1 cellular context compared by ENCODE assay signal in the genomic region with DNA sequence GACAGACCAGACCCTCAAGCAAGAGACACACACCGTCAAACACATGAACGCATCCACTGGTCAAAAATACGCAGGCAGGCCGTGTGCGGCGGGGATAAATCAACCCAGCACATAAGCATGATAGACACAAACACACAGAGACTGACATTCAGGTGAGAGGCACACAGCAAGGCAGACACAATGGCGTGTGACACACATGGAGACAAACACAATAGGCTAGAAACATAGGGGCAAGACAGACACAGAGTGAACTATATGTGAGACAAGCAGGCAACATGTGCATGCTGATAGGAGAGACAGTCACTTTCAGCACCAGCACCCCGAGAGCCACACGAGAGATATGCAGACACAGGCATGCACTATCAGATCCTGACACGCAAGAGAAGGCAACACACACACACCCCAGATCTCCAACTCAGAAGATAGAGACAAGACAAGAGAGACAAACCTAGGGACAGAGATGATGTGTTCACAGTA.
A peak's percentile ranks its signal among the peaks of the same experiment; 100 is the strongest.
TF ChIP-seq lines count a peak whose summit lies in the region.

No MANE protein-coding gene starts in this region.

TF ChIP-seq in K562, 482 proteins besides CTCF, POLR2A, EP300 and RAD21 (continued from another document and continues in another):
- TF ChIP-seq ZNF408 (CRISPR knock-in tag; IDR thresholded peaks at IDR 0.05; ENCODE audit: low read depth) (no peak), HNRNPUL1 (IDR thresholded peaks at IDR 0.05; ENCODE audit: low read length) (no peak), NFIC (IDR thresholded peaks at IDR 0.05) (peak; percentile 88), MIER1 (IDR thresholded peaks at IDR 0.05; ENCODE audit: low read depth) (peak; percentile 51), TARDBP (IDR thresholded peaks at IDR 0.05) (no peak), SNAPC5 (CRISPR knock-in tag; IDR thresholded peaks at IDR 0.05) (no peak), ZNF77 (CRISPR knock-in tag; IDR thresholded peaks at IDR 0.05) (no peak), NR1H2 (CRISPR knock-in tag; IDR thresholded peaks at IDR 0.05) (no peak), CREB3 (tag; conservative IDR thresholded peaks at IDR 0.05; ENCODE audit: low read depth) (no peak), FOXK1 (CRISPR knock-in tag; IDR thresholded peaks at IDR 0.05; ENCODE audit: borderline replicate concordance) (peak; percentile 67; the same call in 1 of the 2 replicates), ZNF133 (CRISPR knock-in tag; IDR thresholded peaks at IDR 0.05) (no peak), ZC3H11A (IDR thresholded peaks at IDR 0.05; ENCODE audit: low read depth, low read length) (no peak), U2AF2 (optimal IDR thresholded peaks at IDR 0.05; ENCODE audit: low read depth, low read length) (no peak), SMARCA5 (IDR thresholded peaks at IDR 0.05) (peak; percentile 86; the same call in 1 of the 2 replicates), ZNF239 (CRISPR knock-in tag; IDR thresholded peaks at IDR 0.05) (no peak; the same call in 1 of the 2 replicates), KLF1 (tag; IDR thresholded peaks at IDR 0.05) (no peak), SIX5 (IDR thresholded peaks at IDR 0.05; ENCODE audit: borderline replicate concordance in 1 of 2, insufficient read depth in 1 of 2, low read depth in 1 of 2, low read length in 2 of 2) (no peak), ZNF197 (CRISPR knock-in tag; IDR thresholded peaks at IDR 0.05; ENCODE audit: low read depth) (no peak), MBD2 (IDR thresholded peaks at IDR 0.05; ENCODE audit: borderline replicate concordance, low read depth) (peak; percentile 62), AFF4 (CRISPR knock-in tag; IDR thresholded peaks at IDR 0.05) (no peak), IFI16 (CRISPR knock-in tag; IDR thresholded peaks at IDR 0.05) (no peak), NCOA4 (IDR thresholded peaks at IDR 0.05; ENCODE audit: partially characterized antibody) (no peak), XRCC4 (IDR thresholded peaks at IDR 0.05; ENCODE audit: extremely low read depth, insufficient read depth, insufficient read length) (no peak), RBFOX2 (IDR thresholded peaks at IDR 0.05; ENCODE audit: low read depth, low read length) (peak; percentile 53; the same call in 1 of the 2 replicates), RAD51 (IDR thresholded peaks at IDR 0.05; ENCODE audit: borderline replicate concordance, low read depth) (no peak), ZNF699 (CRISPR knock-in tag; IDR thresholded peaks at IDR 0.05; ENCODE audit: insufficient replicate concordance) (no peak), MYBL2 (IDR thresholded peaks at IDR 0.05; ENCODE audit: low read depth) (no peak), MYBL2 (CRISPR knock-in tag; IDR thresholded peaks at IDR 0.05; ENCODE audit: borderline replicate concordance) (no peak), ELF1 (tag; IDR thresholded peaks at IDR 0.05) (no peak), ZNF274 (IDR thresholded peaks at IDR 0.05; ENCODE audit: borderline replicate concordance, low read depth, low read length) (no peak), LEF1 (IDR thresholded peaks at IDR 0.05) (peak; percentile 91), PYGO2 (tag; IDR thresholded peaks at IDR 0.05) (0 out of 2 replicates have a peak, but pooled peaks have one; percentile 11), ELF4 (CRISPR knock-in tag; IDR thresholded peaks at IDR 0.05) (peak; percentile 62; the same call in 1 of the 2 replicates), ZNF583 (CRISPR knock-in tag; IDR thresholded peaks at IDR 0.05) (peak; percentile 18; the same call in 1 of the 2 replicates), ZNF174 (CRISPR knock-in tag; IDR thresholded peaks at IDR 0.05) (no peak), DNMT1 (IDR thresholded peaks at IDR 0.05) (no peak), SNRNP70 (optimal IDR thresholded peaks at IDR 0.05; ENCODE audit: low read depth, low read length) (no peak), ZNF584 (CRISPR knock-in tag; IDR thresholded peaks at IDR 0.05; ENCODE audit: low read depth) (0 out of 2 replicates have a peak, but pooled peaks have one; percentile 70), RFX1 (IDR thresholded peaks at IDR 0.05) (no peak), CHD4 (IDR thresholded peaks at IDR 0.05; ENCODE audit: insufficient read depth, insufficient replicate concordance, low read depth, low read length, poor library complexity, severe bottlenecking) (no peak), NFRKB (IDR thresholded peaks at IDR 0.05; ENCODE audit: low read depth) (peak; percentile 79), HCFC1 (IDR thresholded peaks at IDR 0.05; ENCODE audit: low read depth, low read length) (no peak), IRF2 (CRISPR knock-in tag; IDR thresholded peaks at IDR 0.05) (no peak), GTF2E2 (tag; IDR thresholded peaks at IDR 0.05) (no peak), FOXM1 (IDR thresholded peaks at IDR 0.05; ENCODE audit: low read depth) (peak; percentile 78), FOXM1 (CRISPR knock-in tag; IDR thresholded peaks at IDR 0.05; ENCODE audit: low read depth) (no peak), TOE1 (IDR thresholded peaks at IDR 0.05; ENCODE audit: borderline replicate concordance) (peak; percentile 72), TOE1 (CRISPR knock-in tag; IDR thresholded peaks at IDR 0.05; ENCODE audit: borderline replicate concordance, low read depth) (no peak), TEAD2 (tag; IDR thresholded peaks at IDR 0.05) (no peak), MYNN (IDR thresholded peaks at IDR 0.05) (peak; percentile 86; the same call in 1 of the 2 replicates), MYNN (CRISPR knock-in tag; IDR thresholded peaks at IDR 0.05) (no peak), SAP30 (IDR thresholded peaks at IDR 0.05; ENCODE audit: borderline replicate concordance, insufficient read depth, low read depth, low read length, poor library complexity, severe bottlenecking) (peak; percentile 31), SPI1 (IDR thresholded peaks at IDR 0.05; ENCODE audit: borderline replicate concordance, low read depth, low read length) (no peak), SMAD3 (CRISPR knock-in tag; conservative IDR thresholded peaks at IDR 0.05) (0 out of 2 replicates have a peak, but pooled peaks have one; percentile 25), ZNF740 (CRISPR knock-in tag; IDR thresholded peaks at IDR 0.05) (0 out of 2 replicates have a peak, but pooled peaks have one; percentile 30), ZNF740 (tag; IDR thresholded peaks at IDR 0.05) (no peak), MED1 (CRISPR knock-in tag; IDR thresholded peaks at IDR 0.05; ENCODE audit: borderline replicate concordance) (no peak)
- TF ChIP-seq, protein P1, sequence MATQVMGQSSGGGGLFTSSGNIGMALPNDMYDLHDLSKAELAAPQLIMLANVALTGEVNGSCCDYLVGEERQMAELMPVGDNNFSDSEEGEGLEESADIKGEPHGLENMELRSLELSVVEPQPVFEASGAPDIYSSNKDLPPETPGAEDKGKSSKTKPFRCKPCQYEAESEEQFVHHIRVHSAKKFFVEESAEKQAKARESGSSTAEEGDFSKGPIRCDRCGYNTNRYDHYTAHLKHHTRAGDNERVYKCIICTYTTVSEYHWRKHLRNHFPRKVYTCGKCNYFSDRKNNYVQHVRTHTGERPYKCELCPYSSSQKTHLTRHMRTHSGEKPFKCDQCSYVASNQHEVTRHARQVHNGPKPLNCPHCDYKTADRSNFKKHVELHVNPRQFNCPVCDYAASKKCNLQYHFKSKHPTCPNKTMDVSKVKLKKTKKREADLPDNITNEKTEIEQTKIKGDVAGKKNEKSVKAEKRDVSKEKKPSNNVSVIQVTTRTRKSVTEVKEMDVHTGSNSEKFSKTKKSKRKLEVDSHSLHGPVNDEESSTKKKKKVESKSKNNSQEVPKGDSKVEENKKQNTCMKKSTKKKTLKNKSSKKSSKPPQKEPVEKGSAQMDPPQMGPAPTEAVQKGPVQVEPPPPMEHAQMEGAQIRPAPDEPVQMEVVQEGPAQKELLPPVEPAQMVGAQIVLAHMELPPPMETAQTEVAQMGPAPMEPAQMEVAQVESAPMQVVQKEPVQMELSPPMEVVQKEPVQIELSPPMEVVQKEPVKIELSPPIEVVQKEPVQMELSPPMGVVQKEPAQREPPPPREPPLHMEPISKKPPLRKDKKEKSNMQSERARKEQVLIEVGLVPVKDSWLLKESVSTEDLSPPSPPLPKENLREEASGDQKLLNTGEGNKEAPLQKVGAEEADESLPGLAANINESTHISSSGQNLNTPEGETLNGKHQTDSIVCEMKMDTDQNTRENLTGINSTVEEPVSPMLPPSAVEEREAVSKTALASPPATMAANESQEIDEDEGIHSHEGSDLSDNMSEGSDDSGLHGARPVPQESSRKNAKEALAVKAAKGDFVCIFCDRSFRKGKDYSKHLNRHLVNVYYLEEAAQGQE (CRISPR knock-in tag; IDR thresholded peaks at IDR 0.05; ENCODE audit: low read depth), result no peak
- TF ChIP-seq, protein P2, sequence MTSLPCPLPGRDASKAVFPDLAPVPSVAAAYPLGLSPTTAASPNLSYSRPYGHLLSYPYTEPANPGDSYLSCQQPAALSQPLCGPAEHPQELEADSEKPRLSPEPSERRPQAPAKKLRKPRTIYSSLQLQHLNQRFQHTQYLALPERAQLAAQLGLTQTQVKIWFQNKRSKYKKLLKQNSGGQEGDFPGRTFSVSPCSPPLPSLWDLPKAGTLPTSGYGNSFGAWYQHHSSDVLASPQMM (CRISPR knock-in tag; IDR thresholded peaks at IDR 0.05), result no peak
- TF ChIP-seq, protein P3, sequence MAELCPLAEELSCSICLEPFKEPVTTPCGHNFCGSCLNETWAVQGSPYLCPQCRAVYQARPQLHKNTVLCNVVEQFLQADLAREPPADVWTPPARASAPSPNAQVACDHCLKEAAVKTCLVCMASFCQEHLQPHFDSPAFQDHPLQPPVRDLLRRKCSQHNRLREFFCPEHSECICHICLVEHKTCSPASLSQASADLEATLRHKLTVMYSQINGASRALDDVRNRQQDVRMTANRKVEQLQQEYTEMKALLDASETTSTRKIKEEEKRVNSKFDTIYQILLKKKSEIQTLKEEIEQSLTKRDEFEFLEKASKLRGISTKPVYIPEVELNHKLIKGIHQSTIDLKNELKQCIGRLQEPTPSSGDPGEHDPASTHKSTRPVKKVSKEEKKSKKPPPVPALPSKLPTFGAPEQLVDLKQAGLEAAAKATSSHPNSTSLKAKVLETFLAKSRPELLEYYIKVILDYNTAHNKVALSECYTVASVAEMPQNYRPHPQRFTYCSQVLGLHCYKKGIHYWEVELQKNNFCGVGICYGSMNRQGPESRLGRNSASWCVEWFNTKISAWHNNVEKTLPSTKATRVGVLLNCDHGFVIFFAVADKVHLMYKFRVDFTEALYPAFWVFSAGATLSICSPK (IDR thresholded peaks at IDR 0.05; ENCODE audit: borderline replicate concordance), result no peak
- TF ChIP-seq, protein P4, sequence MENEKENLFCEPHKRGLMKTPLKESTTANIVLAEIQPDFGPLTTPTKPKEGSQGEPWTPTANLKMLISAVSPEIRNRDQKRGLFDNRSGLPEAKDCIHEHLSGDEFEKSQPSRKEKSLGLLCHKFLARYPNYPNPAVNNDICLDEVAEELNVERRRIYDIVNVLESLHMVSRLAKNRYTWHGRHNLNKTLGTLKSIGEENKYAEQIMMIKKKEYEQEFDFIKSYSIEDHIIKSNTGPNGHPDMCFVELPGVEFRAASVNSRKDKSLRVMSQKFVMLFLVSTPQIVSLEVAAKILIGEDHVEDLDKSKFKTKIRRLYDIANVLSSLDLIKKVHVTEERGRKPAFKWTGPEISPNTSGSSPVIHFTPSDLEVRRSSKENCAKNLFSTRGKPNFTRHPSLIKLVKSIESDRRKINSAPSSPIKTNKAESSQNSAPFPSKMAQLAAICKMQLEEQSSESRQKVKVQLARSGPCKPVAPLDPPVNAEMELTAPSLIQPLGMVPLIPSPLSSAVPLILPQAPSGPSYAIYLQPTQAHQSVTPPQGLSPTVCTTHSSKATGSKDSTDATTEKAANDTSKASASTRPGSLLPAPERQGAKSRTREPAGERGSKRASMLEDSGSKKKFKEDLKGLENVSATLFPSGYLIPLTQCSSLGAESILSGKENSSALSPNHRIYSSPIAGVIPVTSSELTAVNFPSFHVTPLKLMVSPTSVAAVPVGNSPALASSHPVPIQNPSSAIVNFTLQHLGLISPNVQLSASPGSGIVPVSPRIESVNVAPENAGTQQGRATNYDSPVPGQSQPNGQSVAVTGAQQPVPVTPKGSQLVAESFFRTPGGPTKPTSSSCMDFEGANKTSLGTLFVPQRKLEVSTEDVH (IDR thresholded peaks at IDR 0.05; ENCODE audit: low read depth, partially characterized antibody), result no peak
